ENCODE assay signal across 12 cellular contexts in genomic region chr4:153296424-153296823, GRCh38. TPM values are rescaled to one million over a fixed set of nuclear protein-coding genes. Genes with fewer than 3 reads are reported as not detected.
DNase-seq lines count a peak whose midpoint lies in the region; ATAC-seq and TF ChIP-seq lines count a peak whose summit lies in the region.
"Had no signal": no experiment of that assay in that cellular context is flagged by ENCODE, and none has a peak within 500 bp of the region (broad histone marks: within the 10 kb centered on the region; RNA-seq: fewer than 3 reads in every experiment).

No MANE protein-coding gene starts in this region.

- H3K4me1 Mint-ChIP-seq in type B pancreatic cell (ENCODE audit: unreplicated experiment): peaks cover 15% of the 10 kb centered on the region

- intact Hi-C loops in left colon (cut with DNase I, micrococcal nuclease): no loop called here

- peak overlapping the region; percentile 94 for H3K27ac Mint-ChIP-seq in type B pancreatic cell

- DNase-seq in DMS53 (lab: John Stamatoyannopoulos, UW): peak; percentile 1
- no peak for DNase-seq in DMS53 treated with DMSO at 0.1 percent for 48 hours (lab: John Stamatoyannopoulos, UW; ENCODE audit: unreplicated experiment)
- DNase-seq in caudate nucleus (lab: John Stamatoyannopoulos, UW): no peak
- DNase-seq in left colon: no peak
- no peak for DNase-seq in type B pancreatic cell (ENCODE audit: extremely low spot score, unreplicated experiment)
- DNase-seq in SKM-1 (lab: John Stamatoyannopoulos, UW; ENCODE audit: unreplicated experiment): no peak
- DNase-seq: amniotic stem cell, GF-D8, NCI-H1694 had no signal

- H3K36me3 Mint-ChIP-seq in type B pancreatic cell: peaks cover 60% of the 10 kb centered on the region

- peak overlapping the region; percentile 2 for H3K27ac ChIP-seq in caudate nucleus (ENCODE audit: low read depth, low read length)
- H3K27ac ChIP-seq: 22Rv1 had no signal

- no peak for TF ChIP-seq CTCF in type B pancreatic cell (conservative IDR thresholded peaks at IDR 0.05)

- peak overlapping the region; percentile 84 for H3K4me3 Mint-ChIP-seq in type B pancreatic cell

- H3K27me3 Mint-ChIP-seq in type B pancreatic cell: no peaks in the 10 kb centered on the region

- H3K9me3 Mint-ChIP-seq in type B pancreatic cell: peaks cover 8% of the 10 kb centered on the region

- ATAC-seq in left colon: peak; percentile 26
- ATAC-seq in HG02981 (IDR thresholded peaks at IDR 0.05; ENCODE audit: unreplicated experiment): no peak
- no peak for ATAC-seq in GM21576 (IDR thresholded peaks at IDR 0.05; ENCODE audit: unreplicated experiment)

RNA-seq across cellular contexts. Expression of gene MND1, which starts 48.1 kb away (rescaled TPM):
- total RNA-seq in left colon (1 to 10 TPM; 1.5 to 2.5 TPM), type B pancreatic cell (ENCODE audit: low replicate concordance) (3.8 and 15.2 TPM in 2 replicates)
